3 cellular contexts compared by ENCODE assay signal in the genomic region with DNA sequence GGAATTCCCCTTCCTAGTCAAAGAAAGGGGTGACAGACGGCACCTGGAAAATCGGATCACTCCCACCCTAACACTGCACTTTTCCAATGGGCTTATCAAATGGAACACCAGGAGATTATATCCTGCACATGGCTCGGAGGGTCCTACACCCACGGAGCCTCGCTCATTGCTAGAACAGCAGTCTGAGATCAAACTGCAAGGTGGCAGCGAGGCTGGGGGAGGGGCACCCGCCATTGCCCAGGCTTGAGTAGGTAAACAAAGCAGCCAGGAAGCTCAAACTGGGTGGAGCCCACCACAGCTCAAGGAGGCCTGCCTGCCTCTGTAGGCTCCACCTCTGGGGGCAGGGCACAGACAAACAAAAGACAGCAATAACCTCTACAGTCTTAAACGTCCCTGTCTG. TPM values are rescaled to one million over a fixed set of nuclear protein-coding genes. Genes with fewer than 3 reads are reported as not detected.
"Had no signal": no experiment of that assay in that cellular context is flagged by ENCODE, and none has a peak within 500 bp of the region (broad histone marks: within the 10 kb centered on the region; RNA-seq: fewer than 3 reads in every experiment).

No MANE protein-coding gene starts in this region.

RNA-seq across cellular contexts. Expression of a gene that starts 24.5 kb away (rescaled TPM):
- total RNA-seq: activated CD4-positive, alpha-beta T cell treated with anti-CD3 and anti-CD28 coated beads, Interleukin-2, amount 10 ng/mL, durations not matched to agents 24 days and 14 days; activated T-helper 2 cell treated with anti-CD3 and anti-CD28 coated beads, Interferon-gamma antibody, Interleukin-2, Interleukin-4, amounts not matched to agents 10 μg/mL and 5 μg/mL and 100 μg/mL, durations not matched to agents 14 hours and 24 hours and 36 hours; T-helper 2 cell treated with Interferon-gamma antibody and Interleukin-4, amounts not matched to agents 100 ng/mL and 5 ng/mL, for 36 hours had no signal
